8 cellular contexts compared by ENCODE assay signal in the genomic region with DNA sequence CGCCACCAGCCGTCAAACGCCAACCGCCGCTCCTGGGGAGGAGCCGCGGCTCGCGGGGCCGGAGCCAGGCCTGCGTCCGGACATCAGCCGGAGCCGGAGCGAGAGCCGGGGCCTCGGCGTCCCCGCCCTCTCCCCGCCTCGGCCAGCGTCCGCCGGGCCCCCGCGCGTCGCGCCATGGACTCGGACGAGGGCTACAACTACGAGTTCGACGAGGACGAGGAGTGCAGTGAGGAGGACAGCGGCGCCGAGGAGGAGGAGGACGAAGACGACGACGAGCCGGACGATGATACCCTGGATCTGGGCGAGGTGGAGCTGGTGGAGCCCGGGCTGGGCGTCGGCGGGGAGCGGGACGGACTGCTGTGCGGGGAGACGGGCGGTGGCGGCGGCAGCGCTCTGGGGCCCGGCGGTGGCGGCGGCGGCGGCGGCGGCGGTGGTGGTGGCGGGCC. TPM values are rescaled to one million over a fixed set of nuclear protein-coding genes. Genes with fewer than 3 reads are reported as not detected.
A peak's percentile ranks its signal among the peaks of the same experiment; 100 is the strongest.
DNase-seq lines count a peak whose midpoint lies in the region; ATAC-seq and TF ChIP-seq lines count a peak whose summit lies in the region.

No MANE protein-coding gene starts in this region.

- H3K4me3 ChIP-seq in fibroblast of the aortic adventitia (ENCODE audit: low read depth, low read length) (peak overlapping the region; percentile 98), ovary (peak overlapping the region; percentile 88)

- H3K36me3 ChIP-seq in ovary: no peaks in the 10 kb centered on the region

- peak overlapping the region; percentile 88 to 96 (median 93) for H3K4me3 Mint-ChIP-seq in T-cell

- H3K36me3 Mint-ChIP-seq in T-cell: peaks cover 19% of the 10 kb centered on the region

- intact Hi-C loops in ovary (cut with DNase I): loop anchor here in 1 of 4 donors (5.0 to 10.0 kb wide), 3 partner anchors 202 to 357 kb away; a partner anchor contains a TSS

- H3K27ac Mint-ChIP-seq in T-cell: peak overlapping the region; percentile 95 to 99

- POLR2A ChIA-PET in HEK293T (lab: Yijun Ruan, JAX): interaction anchor here (0.8 kb wide), 2 partner anchors 12 to 15 kb away, joined by 3 to 4 read pairs; no protein-coding TSS in a partner anchor
- POLR2A ChIA-PET in T-cell (lab: Charles Lee): interaction anchor here (1.0 to 1.9 kb wide), 2 partner anchors 21 to 248 kb away, joined by 3 to 10 read pairs; no protein-coding TSS in a partner anchor

- no peaks in the 10 kb centered on the region for H3K27me3 ChIP-seq in ovary

- 0% methylated on average over 59 to 67 of the region's 67 CpGs for WGBS in ovary, 3 donors

- peaks cover 11% of the 10 kb centered on the region for H3K4me1 ChIP-seq in ovary (ENCODE audit: insufficient read depth)

- ATAC-seq in T-cell (replicated peaks in 1 of 4): peak in 3 of 4 experiments; percentile 33 to 38 (median 35)
- ATAC-seq in GM18511 (IDR thresholded peaks at IDR 0.05; ENCODE audit: unreplicated experiment): no peak

- TF ChIP-seq CTCF in fibroblast of the aortic adventitia (IDR thresholded peaks at IDR 0.05; ENCODE audit: insufficient read depth, low read length): no peak
- no peak for TF ChIP-seq CTCF in ovary (IDR thresholded peaks at IDR 0.05)

- no peak for TF ChIP-seq POLR2A in ovary (IDR thresholded peaks at IDR 0.05)

- H3K9me3 Mint-ChIP-seq in T-cell: no peaks in the 10 kb centered on the region

- peak; percentile 2 for DNase-seq in GM04504 (ENCODE audit: low read depth)
- DNase-seq in HEK293T (ENCODE audit: extremely low spot score): peak; percentile 14
- peak in 2 of 34 experiments; percentile 9 to 42 for DNase-seq in T-cell
- DNase-seq in fibroblast of the aortic adventitia (ENCODE audit: low read depth): no peak
- DNase-seq in ovary: no peak
- DNase-seq in germinal center (ENCODE audit: low spot score): no peak
- no peak for DNase-seq in T1000 (lab: John Stamatoyannopoulos, UW)

- no peaks in the 10 kb centered on the region for H3K27me3 Mint-ChIP-seq in T-cell

- no peak for TF ChIP-seq EP300 in ovary (IDR thresholded peaks at IDR 0.05)

- peak overlapping the region; percentile 99 to 100 for H3K27ac ChIP-seq in ovary

- H3K4me1 Mint-ChIP-seq in T-cell: peaks cover 57 to 75% (median 61%) of the 10 kb centered on the region in 3 donors

- CTCF ChIA-PET in HEK293T (lab: Yijun Ruan, JAX) (no interaction called here), T-cell (lab: Charles Lee) (interaction anchor here in 1 of 2 donors (1.1 to 2.3 kb wide), 2 partner anchors 18 to 59 kb away, joined by 3 to 9 read pairs; no protein-coding TSS in a partner anchor)

- H3K9me3 ChIP-seq in ovary: no peaks in the 10 kb centered on the region

TF ChIP-seq in HEK293T, 16 proteins besides CTCF, POLR2A, EP300 and RAD21:
- TF ChIP-seq L3MBTL2 (conservative IDR thresholded peaks at IDR 0.05) (peak; percentile 23; the same call in 1 of the 2 replicates), ELF4 (IDR thresholded peaks at IDR 0.05) (no peak)

RNA-seq across cellular contexts. Expression of a gene that starts 0.4 kb away (rescaled TPM):
- total RNA-seq in T-cell (100 to 1,000 TPM; 163 to 207 (median 178) TPM), fibroblast of the aortic adventitia (ENCODE audit: low replicate concordance) (51.1 and 69.2 TPM in 2 replicates), ovary (100 to 1,000 TPM in 5 of 7 donors, 10 to 100 TPM in 2; 47.9 to 211 (median 171) TPM)
- 10 to 100 TPM; 33.1 to 91.2 TPM for polyA plus RNA-seq in ovary

Comparison
In these comparisons a context has a peak if more than half of its experiments do, and no peak if none do; other contexts are left out.
1. DNase-seq: peak in GM04504 (single experiment) and HEK293T (single experiment); none in fibroblast of the aortic adventitia (single experiment), ovary (0 of 5), germinal center (single experiment) and T1000 (single experiment).